24 cellular contexts compared by ENCODE assay signal in the genomic region with DNA sequence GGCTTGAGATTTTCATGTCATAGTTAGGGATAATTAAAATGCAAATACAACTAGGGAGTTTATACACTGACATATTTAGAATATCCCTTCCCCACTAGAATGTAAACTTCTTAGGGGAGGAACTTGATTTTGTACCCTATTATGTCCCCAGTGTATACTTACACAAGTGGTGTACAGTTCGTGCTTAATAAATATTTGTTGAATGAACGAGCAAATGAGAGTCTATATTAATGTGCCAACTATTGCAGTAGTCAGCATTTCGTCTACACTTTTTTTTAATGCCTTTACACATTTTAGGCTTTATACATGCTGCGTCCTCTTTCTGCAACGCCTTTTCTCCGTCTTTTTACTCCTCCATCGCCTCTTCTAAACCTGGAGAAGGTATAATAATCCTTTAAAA.
"Had no signal": no experiment of that assay in that cellular context is flagged by ENCODE, and none has a peak within 500 bp of the region (broad histone marks: within the 10 kb centered on the region; RNA-seq: fewer than 3 reads in every experiment).

No MANE protein-coding gene starts in this region.

- DNase-seq: hypothalamus; immature natural killer cell; left ventricle myocardium inferior; mesendoderm; naive B cell; natural killer cell; nephron progenitor cell; ovary; stimulated activated CD4-positive, alpha-beta T cell treated with anti-CD3 and anti-CD28 coated beads, Interleukin-12 subunit alpha, Interleukin-12 subunit beta, amount 100 ng/mL, for 4 hours; stimulated activated CD4-positive, alpha-beta T cell treated with anti-CD3 and anti-CD28 coated beads, Interleukin-15, amount 100 ng/mL, for 24 hours; stimulated activated CD4-positive, alpha-beta T cell treated with anti-CD3 and anti-CD28 coated beads, Interleukin-2, amount 100 ng/mL, for 24 hours; stimulated activated CD4-positive, alpha-beta T cell treated with anti-CD3 and anti-CD28 coated beads, Interleukin-4, amount 100 ng/mL, for 1 hour; stimulated activated naive B cell treated with anti-CD40 and anti-IgM and Interleukin-4, amounts not matched to agents 10 μg/mL and 1 μg/mL and 100 μg/mL, for 72 hours; stimulated activated naive CD8-positive, alpha-beta T cell treated with anti-CD3 and anti-CD28 coated beads, Interleukin-15, Interleukin-2, amounts not matched to agents 100 U/mL and 50 U/mL, for 24 hours; uterus had no signal

- FAIRE-seq: islet of Langerhans had no signal

- H3K27me3 ChIP-seq: ovary, right atrium auricular region, tibial nerve, uterus had no signal

- H3K4me3 Mint-ChIP-seq: immature natural killer cell; mesothelial cell of epicardium; naive B cell; natural killer cell; nephron progenitor cell; stimulated activated naive B cell treated with anti-CD40 and anti-IgM and Interleukin-4, amounts not matched to agents 10 μg/mL and 1 μg/mL and 100 μg/mL, for 72 hours; type B pancreatic cell had no signal

- ATAC-seq: natural killer cell; sciatic nerve; stimulated activated naive B cell treated with anti-CD40 and anti-IgM and Interleukin-4, amounts not matched to agents 10 μg/mL and 1 μg/mL and 100 μg/mL, for 72 hours; stimulated activated naive CD8-positive, alpha-beta T cell treated with anti-CD3 and anti-CD28 coated beads, Interleukin-15, Interleukin-2, amounts not matched to agents 100 U/mL and 50 U/mL, for 24 hours had no signal

- H3K27ac Mint-ChIP-seq: immature natural killer cell; mesothelial cell of epicardium; natural killer cell; nephron progenitor cell; stimulated activated naive B cell treated with anti-CD40 and anti-IgM and Interleukin-4, amounts not matched to agents 10 μg/mL and 1 μg/mL and 100 μg/mL, for 72 hours; type B pancreatic cell had no signal

- H3K27ac ChIP-seq: left ventricle myocardium inferior, ovary, right atrium auricular region, skin epidermis, tibial nerve, uterus had no signal

- H3K9me3 Mint-ChIP-seq: immature natural killer cell; mesothelial cell of epicardium; naive B cell; natural killer cell; nephron progenitor cell; stimulated activated naive B cell treated with anti-CD40 and anti-IgM and Interleukin-4, amounts not matched to agents 10 μg/mL and 1 μg/mL and 100 μg/mL, for 72 hours; type B pancreatic cell had no signal

- H3K36me3 Mint-ChIP-seq: immature natural killer cell, mesothelial cell of epicardium, naive B cell, natural killer cell, type B pancreatic cell had no signal

- H3K36me3 ChIP-seq: left ventricle myocardium inferior, ovary, right atrium auricular region, tibial nerve, uterus had no signal

- H3K4me3 ChIP-seq: left ventricle myocardium inferior, lung, ovary, right atrium auricular region, skin epidermis, tibial nerve, uterus had no signal

- H3K4me1 Mint-ChIP-seq: immature natural killer cell, mesothelial cell of epicardium, natural killer cell had no signal

- H3K9me3 ChIP-seq: left ventricle myocardium inferior, ovary, right atrium auricular region, tibial nerve, uterus had no signal

- H3K27me3 Mint-ChIP-seq: naive B cell; progenitor cell of endocrine pancreas; stimulated activated naive B cell treated with anti-CD40 and anti-IgM and Interleukin-4, amounts not matched to agents 10 μg/mL and 1 μg/mL and 100 μg/mL, for 72 hours; type B pancreatic cell had no signal

- H3K4me1 ChIP-seq: uterus had no signal
